ENCODE assay signal across 12 cellular contexts in the genomic region with DNA sequence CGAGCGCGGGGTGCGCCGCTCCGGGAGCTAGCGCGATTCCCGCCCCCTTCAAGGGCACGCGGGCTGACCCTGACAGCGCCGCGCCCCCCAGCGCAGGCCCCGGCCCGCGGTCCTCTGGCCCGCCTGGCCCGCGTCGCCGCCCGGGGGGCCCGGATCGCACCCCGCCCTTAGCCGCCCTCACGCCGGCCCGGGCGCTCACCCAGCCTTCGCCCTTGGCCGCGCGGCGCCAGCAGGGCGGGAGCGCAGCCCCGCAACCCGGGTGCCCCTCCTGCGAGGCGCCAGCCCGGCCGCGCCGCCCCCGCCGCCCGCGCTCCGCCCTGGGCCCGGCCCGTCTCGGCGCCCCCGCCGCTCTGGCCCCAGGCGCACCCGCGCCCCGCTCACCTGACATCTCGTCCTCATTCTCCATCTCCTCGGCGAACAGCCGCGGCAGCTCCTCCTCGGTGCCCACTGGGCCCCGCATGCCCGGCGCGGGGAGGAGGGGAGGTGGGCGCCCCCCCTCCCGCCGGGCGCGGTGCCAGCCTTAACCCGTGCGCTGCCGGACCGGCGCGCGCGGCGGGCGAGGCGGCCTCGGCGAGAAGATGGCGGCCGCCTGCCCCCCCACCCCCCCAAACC. TPM values are rescaled to one million over a fixed set of nuclear protein-coding genes. Genes with fewer than 3 reads are reported as not detected.
DNase-seq lines count a peak whose midpoint lies in the region; ATAC-seq and TF ChIP-seq lines count a peak whose summit lies in the region.
"Had no signal": no experiment of that assay in that cellular context is flagged by ENCODE, and none has a peak within 500 bp of the region (broad histone marks: within the 10 kb centered on the region; RNA-seq: fewer than 3 reads in every experiment).

No MANE protein-coding gene starts in this region.

- H3K27ac ChIP-seq in HUES48 (ENCODE audit: low read depth, low read length) (no peak overlapping the region), ectodermal cell (ENCODE audit: insufficient read depth, low read depth, low read length, poor library complexity, severe bottlenecking) (no peak overlapping the region), sigmoid colon (peak overlapping the region in 1 of 4 donors; percentile 69)
- H3K27ac ChIP-seq: body of pancreas had no signal

- H3K4me1 ChIP-seq in HUES48 (ENCODE audit: control insufficient read depth, insufficient read depth, low read length) (peaks cover 19% of the 10 kb centered on the region; the same call in 1 of the 2 replicates), ectodermal cell (ENCODE audit: control insufficient read depth, insufficient read depth, low read length) (no peaks in the 10 kb centered on the region), sigmoid colon (peaks cover 0 to 30% (median 28%) of the 10 kb centered on the region in 4 donors)

- TF ChIP-seq EP300 in sigmoid colon (IDR thresholded peaks at IDR 0.05) = no peak

- 1% methylated on average over 75 to 77 of the region's 92 CpGs for WGBS in ectodermal cell, 2 experiments
- 1 to 2% methylated on average over 92 of the region's 92 CpGs for WGBS in sigmoid colon, 2 donors

- intact Hi-C loops in sigmoid colon (cut with DNase I) = no loop called here

- H3K36me3 ChIP-seq in HUES48 (ENCODE audit: control insufficient read depth, insufficient read depth, low read length) (peaks cover 6% of the 10 kb centered on the region; the same call in 1 of the 2 replicates), ectodermal cell (ENCODE audit: control insufficient read depth, insufficient read depth, low read length) (no peaks in the 10 kb centered on the region), sigmoid colon (no peaks in the 10 kb centered on the region)

- no peak for TF ChIP-seq CTCF in sigmoid colon (IDR thresholded peaks at IDR 0.05)

- H3K4me3 ChIP-seq in HUES48 (ENCODE audit: low read depth, low read length) (peak overlapping the region; percentile 44; the same call in 1 of the 2 replicates), ectodermal cell (ENCODE audit: insufficient read depth, low read depth, low read length) (peak overlapping the region; percentile 16), sigmoid colon (peak overlapping the region in 3 of 4 donors; percentile 27 to 39 (median 37))
- H3K4me3 ChIP-seq: body of pancreas had no signal

- no peak overlapping the region for H3K9ac ChIP-seq in HUES48 (ENCODE audit: low read depth, low read length)

- DNase-seq in DMS79 treated with DMSO at 0.1 percent for 48 hours (lab: John Stamatoyannopoulos, UW) (peak; percentile 22), DMS79 (lab: John Stamatoyannopoulos, UW) (no peak), sigmoid colon (no peak), NCI-H524 (lab: John Stamatoyannopoulos, UW) (no peak)
- no peak for DNase-seq in activated naive CD4-positive, alpha-beta T cell treated with anti-CD3 and anti-CD28 coated beads, Interleukin-2, amount 50 U/mL, for 16 hours
- DNase-seq: activated CD4-positive, alpha-beta T cell treated with anti-CD3 and anti-CD28 coated beads, Interleukin-2, amount 10 ng/mL, durations not matched to agents 24 days and 14 days; body of pancreas; hippocampal formation had no signal

- TF ChIP-seq POLR2A in sigmoid colon (IDR thresholded peaks at IDR 0.05) = no peak

- H3K9me3 ChIP-seq in HUES48 (ENCODE audit: control insufficient read depth, insufficient read depth, low read length) (no peaks in the 10 kb centered on the region), ectodermal cell (ENCODE audit: control insufficient read depth, low read length) (no peaks in the 10 kb centered on the region), sigmoid colon (no peaks in the 10 kb centered on the region)
- H3K9me3 ChIP-seq: body of pancreas had no signal

- no peak for ATAC-seq in HG03139 (IDR thresholded peaks at IDR 0.05; ENCODE audit: unreplicated experiment)
- ATAC-seq: body of pancreas had no signal

- H3K27me3 ChIP-seq in HUES48 (ENCODE audit: control insufficient read depth, insufficient read depth, low read length) (peaks cover 61% of the 10 kb centered on the region), ectodermal cell (ENCODE audit: control insufficient read depth, insufficient read depth, low read length, poor library complexity, severe bottlenecking) (peaks cover 82% of the 10 kb centered on the region), sigmoid colon (peaks cover 21 to 63% (median 52%) of the 10 kb centered on the region in 3 donors)

RNA-seq across cellular contexts. Expression of a gene that starts 0.5 kb away (rescaled TPM):
- 0.87 TPM for polyA plus RNA-seq in ectodermal cell (2013, experiment 1 of 4)
- 0.59 TPM for polyA plus RNA-seq in ectodermal cell (2013, experiment 2 of 4)
- polyA plus RNA-seq in ectodermal cell (2013, experiment 3 of 4) = 0.43 TPM
- 0.45 TPM for polyA plus RNA-seq in ectodermal cell (2013, experiment 4 of 4)
- total RNA-seq in sigmoid colon = 1 to 10 TPM in 3 of 4 donors, under 1 TPM in 1; 0.49 to 2.8 (median 1.5) TPM
- polyA plus RNA-seq in sigmoid colon = under 1 TPM in 1 of 3 donors, not detected in 2; 0.80 TPM

RNA-seq across cellular contexts. Expression of a gene that starts 19.7 kb away (rescaled TPM):
- 542 TPM for polyA plus RNA-seq in ectodermal cell (2013, experiment 1 of 4)
- 587 TPM for polyA plus RNA-seq in ectodermal cell (2013, experiment 2 of 4)
- 400 TPM for polyA plus RNA-seq in ectodermal cell (2013, experiment 3 of 4)
- polyA plus RNA-seq in ectodermal cell (2013, experiment 4 of 4) = 452 TPM
- total RNA-seq in sigmoid colon = 100 to 1,000 TPM; 166 to 267 (median 219) TPM
- 100 to 1,000 TPM; 299 to 443 (median 410) TPM for polyA plus RNA-seq in sigmoid colon

RNA-seq across cellular contexts. Expression of a gene that starts 26.2 kb away (rescaled TPM):
- polyA plus RNA-seq in ectodermal cell (2013, experiment 1 of 4) = 3.7 TPM
- polyA plus RNA-seq in ectodermal cell (2013, experiment 2 of 4) = 5.1 TPM
- polyA plus RNA-seq in ectodermal cell (2013, experiment 3 of 4) = 2.0 TPM
- 4.0 TPM for polyA plus RNA-seq in ectodermal cell (2013, experiment 4 of 4)
- 10 to 100 TPM in 3 of 4 donors, 1 to 10 TPM in 1; 7.8 to 19.1 (median 16.1) TPM for total RNA-seq in sigmoid colon
- polyA plus RNA-seq in sigmoid colon = 10 to 100 TPM in 1 of 3 donors, 1 to 10 TPM in 2; 5.3 to 24.3 (median 7.2) TPM
- total RNA-seq: OCI-LY7 had no signal

RNA-seq across cellular contexts. Expression of a gene that starts 56.1 kb away (rescaled TPM):
- 107 TPM for polyA plus RNA-seq in ectodermal cell (2013, experiment 1 of 4)
- 123 TPM for polyA plus RNA-seq in ectodermal cell (2013, experiment 2 of 4)
- polyA plus RNA-seq in ectodermal cell (2013, experiment 3 of 4) = 81.1 TPM
- polyA plus RNA-seq in ectodermal cell (2013, experiment 4 of 4) = 84.0 TPM
- 10 to 100 TPM; 39.2 to 64.9 (median 55.6) TPM for total RNA-seq in sigmoid colon
- 10 to 100 TPM; 19.2 to 34.1 (median 20.3) TPM for polyA plus RNA-seq in sigmoid colon
